ENCODE assay signal across 6 cellular contexts in the genomic region with DNA sequence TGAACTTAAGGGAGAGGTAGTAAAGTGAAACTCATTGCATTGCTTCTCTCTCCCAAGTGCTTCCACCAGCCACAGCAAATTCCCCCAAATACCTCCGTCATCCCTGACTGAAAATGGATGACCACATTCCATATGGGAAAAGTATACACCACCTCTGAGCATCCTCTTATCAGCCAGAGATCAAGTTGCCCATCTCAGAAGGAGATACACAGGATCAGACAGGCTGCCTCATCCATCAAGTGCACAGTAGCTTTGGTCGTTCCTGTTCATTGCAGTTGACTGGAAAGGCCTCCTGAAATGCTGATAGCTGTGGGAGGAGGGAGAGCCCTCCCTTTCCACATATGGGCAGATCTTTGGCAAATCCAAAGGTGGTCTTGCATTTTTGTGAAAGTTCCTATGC.
"Had no signal": no experiment of that assay in that cellular context is flagged by ENCODE, and none has a peak within 500 bp of the region (broad histone marks: within the 10 kb centered on the region; RNA-seq: fewer than 3 reads in every experiment).

No MANE protein-coding gene starts in this region.

- ATAC-seq: HCT116, HepG2 had no signal

- H3K4me1 Mint-ChIP-seq: IgD-negative memory B cell had no signal

- H3K9me3 Mint-ChIP-seq: IgD-negative memory B cell had no signal

- DNase-seq: GM23248, GOT3, H7 had no signal

- H3K27ac Mint-ChIP-seq: IgD-negative memory B cell had no signal

- H3K4me3 Mint-ChIP-seq: IgD-negative memory B cell had no signal

- H3K36me3 Mint-ChIP-seq: IgD-negative memory B cell had no signal
